In genomic region chr12:100199023-100199346, GRCh38 we compare ENCODE assay signal across 8 cellular contexts. TPM values are rescaled to one million over a fixed set of nuclear protein-coding genes. Genes with fewer than 3 reads are reported as not detected.
DNase-seq lines count a peak whose midpoint lies in the region; ATAC-seq and TF ChIP-seq lines count a peak whose summit lies in the region.

No MANE protein-coding gene starts in this region.

- intact Hi-C loops in activated CD4-positive, alpha-beta T cell treated with anti-CD3 and anti-CD28 coated beads, Interleukin-2, amount 10 ng/mL, durations not matched to agents 24 days and 14 days (cut with micrococcal nuclease), result loop anchor here (1.0 kb wide), 1 partner anchor 45 kb away; no protein-coding TSS in a partner anchor

- peaks cover 21% of the 10 kb centered on the region for H3K36me3 Mint-ChIP-seq in activated CD4-positive, alpha-beta T cell treated with anti-CD3 and anti-CD28 coated beads, Interleukin-2, amount 10 ng/mL, durations not matched to agents 24 days and 14 days (ENCODE audit: low read depth)
- H3K36me3 Mint-ChIP-seq in T-cell, result peaks cover 17% of the 10 kb centered on the region

- H3K9ac ChIP-seq in subcutaneous abdominal adipose tissue (ENCODE audit: low read length in 5 of 5), result peak overlapping the region in 2 of 5 donors; percentile 60 to 78

- peak; percentile 63 for DNase-seq in activated CD4-positive, alpha-beta T cell treated with anti-CD3 and anti-CD28 coated beads, Interleukin-2, amount 10 ng/mL, durations not matched to agents 24 days and 14 days
- DNase-seq in activated CD4-positive, alpha-beta T cell treated with anti-CD3 and anti-CD28 coated beads, Interleukin-2, amount 50 U/mL, for 4 hours, result no peak
- DNase-seq in T-cell (no peak), iPS DF 6.9 (ENCODE audit: low read depth, low spot score) (no peak), NCI-H2029 (lab: John Stamatoyannopoulos, UW) (no peak), RKO (ENCODE audit: low spot score) (no peak), GM20000 (ENCODE audit: low spot score) (no peak)

- H3K4me1 Mint-ChIP-seq in activated CD4-positive, alpha-beta T cell treated with anti-CD3 and anti-CD28 coated beads, Interleukin-2, amount 10 ng/mL, durations not matched to agents 24 days and 14 days, result peaks cover 26% of the 10 kb centered on the region
- H3K4me1 Mint-ChIP-seq in T-cell, result peaks cover 39 to 44% (median 43%) of the 10 kb centered on the region in 3 donors

- TF ChIP-seq CTCF in GM20000 (IDR thresholded peaks at IDR 0.05; ENCODE audit: extremely low read depth, missing control alignments), result no peak

- CTCF ChIA-PET in T-cell (lab: Charles Lee), result interaction anchor here in 1 of 2 donors (0.6 kb wide), 1 partner anchor 55 kb away, joined by 4 read pairs; no protein-coding TSS in a partner anchor

- H3K36me3 ChIP-seq in iPS DF 6.9 (ENCODE audit: control insufficient read depth, insufficient read depth, low read length), result no peaks in the 10 kb centered on the region; the same call in 1 of the 2 replicates
- H3K36me3 ChIP-seq in subcutaneous abdominal adipose tissue (ENCODE audit: control insufficient read depth in 5 of 5, insufficient read depth in 5 of 5, low read length in 5 of 5), result peaks cover 0 to 2% (median 0%) of the 10 kb centered on the region in 5 donors

- whole genome bisulfite sequencing in iPS DF 6.9 (ENCODE audit: insufficient coverage, insufficient read length), result no CpG with 5 or more reads among the region's 6 CpGs

- H3K27me3 Mint-ChIP-seq in activated CD4-positive, alpha-beta T cell treated with anti-CD3 and anti-CD28 coated beads, Interleukin-2, amount 10 ng/mL, durations not matched to agents 24 days and 14 days, result no peaks in the 10 kb centered on the region
- no peaks in the 10 kb centered on the region for H3K27me3 Mint-ChIP-seq in T-cell

- peak overlapping the region; percentile 97 for H3K4me3 Mint-ChIP-seq in activated CD4-positive, alpha-beta T cell treated with anti-CD3 and anti-CD28 coated beads, Interleukin-2, amount 10 ng/mL, durations not matched to agents 24 days and 14 days
- peak overlapping the region; percentile 98 to 99 (median 99) for H3K4me3 Mint-ChIP-seq in T-cell

- no peaks in the 10 kb centered on the region for H3K9me3 Mint-ChIP-seq in activated CD4-positive, alpha-beta T cell treated with anti-CD3 and anti-CD28 coated beads, Interleukin-2, amount 10 ng/mL, durations not matched to agents 24 days and 14 days
- H3K9me3 Mint-ChIP-seq in T-cell, result no peaks in the 10 kb centered on the region

- H3K9me3 ChIP-seq in iPS DF 6.9 (ENCODE audit: control insufficient read depth, insufficient read depth, low read length) (no peaks in the 10 kb centered on the region), subcutaneous abdominal adipose tissue (ENCODE audit: control insufficient read depth in 5 of 5, low read length in 5 of 5) (no peaks in the 10 kb centered on the region)

- H3K27ac ChIP-seq in iPS DF 6.9 (ENCODE audit: low read length) (no peak overlapping the region), subcutaneous abdominal adipose tissue (ENCODE audit: low read depth, low read length) (no peak overlapping the region)

- no peak for ATAC-seq in T-cell (replicated peaks in 1 of 4)

- H3K27me3 ChIP-seq in iPS DF 6.9 (ENCODE audit: control insufficient read depth, insufficient read depth, low read length), result no peaks in the 10 kb centered on the region
- H3K27me3 ChIP-seq in subcutaneous abdominal adipose tissue (ENCODE audit: control insufficient read depth in 5 of 5, insufficient read depth in 4 of 5, low read length in 5 of 5), result no peaks in the 10 kb centered on the region

- POLR2A ChIA-PET in T-cell (lab: Charles Lee), result no interaction called here

- peak overlapping the region; percentile 93; the same call in 1 of the 2 replicates for H3K4me3 ChIP-seq in iPS DF 6.9 (ENCODE audit: low read length)
- H3K4me3 ChIP-seq in subcutaneous abdominal adipose tissue (ENCODE audit: low read depth in 1 of 5, low read length in 5 of 5), result peak overlapping the region; percentile 41 to 95 (median 89)

- no peaks in the 10 kb centered on the region for H3K4me1 ChIP-seq in iPS DF 6.9 (ENCODE audit: control insufficient read depth, insufficient read depth, low read length)
- peaks cover 0 to 25% (median 21%) of the 10 kb centered on the region in 5 donors for H3K4me1 ChIP-seq in subcutaneous abdominal adipose tissue (ENCODE audit: control insufficient read depth in 5 of 5, insufficient read depth in 5 of 5, low read length in 5 of 5)

- peak overlapping the region; percentile 91 for H3K27ac Mint-ChIP-seq in activated CD4-positive, alpha-beta T cell treated with anti-CD3 and anti-CD28 coated beads, Interleukin-2, amount 10 ng/mL, durations not matched to agents 24 days and 14 days
- peak overlapping the region; percentile 72 to 75 for H3K27ac Mint-ChIP-seq in T-cell

RNA-seq across cellular contexts. Expression of gene ACTR6, which starts 1.6 kb away (rescaled TPM):
- total RNA-seq in activated CD4-positive, alpha-beta T cell treated with anti-CD3 and anti-CD28 coated beads, Interleukin-2, amount 10 ng/mL, durations not matched to agents 24 days and 14 days, result 33.7 and 37.4 TPM in 2 replicates
- total RNA-seq in T-cell, result 10 to 100 TPM; 28.8 to 39.2 (median 35.3) TPM

RNA-seq across cellular contexts. Expression of gene BLTP3B, which starts 56.3 kb away (rescaled TPM):
- 57.6 and 63.6 TPM in 2 replicates for total RNA-seq in activated CD4-positive, alpha-beta T cell treated with anti-CD3 and anti-CD28 coated beads, Interleukin-2, amount 10 ng/mL, durations not matched to agents 24 days and 14 days
- total RNA-seq in T-cell, result 10 to 100 TPM; 16.3 to 21.7 (median 18.2) TPM
